In the genomic region with DNA sequence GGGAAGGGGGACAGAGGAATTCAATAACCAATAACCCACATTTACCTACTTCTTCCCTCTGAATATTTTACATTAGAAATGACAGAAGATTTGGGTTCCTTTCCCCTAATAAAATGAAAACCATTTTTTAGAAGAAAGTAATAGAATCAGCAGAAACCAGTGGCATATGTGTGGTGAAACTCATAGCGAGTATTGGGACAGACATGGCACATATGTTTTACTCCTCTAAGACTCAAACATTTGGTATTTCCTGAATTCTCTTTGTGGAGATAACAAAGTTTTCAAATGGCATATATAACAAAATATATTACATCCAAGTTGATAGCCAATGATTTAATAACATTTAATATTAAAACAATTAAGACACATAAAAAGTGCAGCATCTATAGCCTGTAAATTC, we compare ENCODE assay signal across 15 cellular contexts.
"Had no signal": no experiment of that assay in that cellular context is flagged by ENCODE, and none has a peak within 500 bp of the region (broad histone marks: within the 10 kb centered on the region; RNA-seq: fewer than 3 reads in every experiment).

No MANE protein-coding gene starts in this region.

- H3K27me3 Mint-ChIP-seq: activated T-helper 17 cell treated with anti-CD3 and anti-CD28 coated beads, Interleukin-2, amount 50 U/mL, for 72 hours had no signal

- ATAC-seq: activated T-helper 17 cell treated with anti-CD3 and anti-CD28 coated beads, Interleukin-2, amount 50 U/mL, for 72 hours; lower lobe of right lung; naive thymus-derived CD4-positive, alpha-beta T cell; WTC11 had no signal

- H3K4me1 ChIP-seq: esophagus muscularis mucosa, lower lobe of right lung had no signal

- H3K36me3 Mint-ChIP-seq: activated naive CD4-positive, alpha-beta T cell treated with anti-CD3 and anti-CD28 coated beads, Interleukin-2, amount 10 ng/mL, durations not matched to agents 7 days and 5 days; naive thymus-derived CD4-positive, alpha-beta T cell; WTC11 had no signal

- H3K27me3 ChIP-seq: esophagus muscularis mucosa, neutrophil had no signal

- H3K9me3 Mint-ChIP-seq: activated CD4-positive, alpha-beta T cell treated with anti-CD3 and anti-CD28 coated beads, Interleukin-2, amount 10 ng/mL, durations not matched to agents 24 days and 14 days; activated naive CD4-positive, alpha-beta T cell treated with anti-CD3 and anti-CD28 coated beads, Interleukin-2, amount 10 ng/mL, durations not matched to agents 7 days and 5 days; activated T-helper 17 cell treated with anti-CD3 and anti-CD28 coated beads, Interleukin-2, amount 50 U/mL, for 72 hours; naive thymus-derived CD4-positive, alpha-beta T cell; T-helper 1 cell treated with Interleukin-12 subunit alpha and Interleukin-12 subunit beta and Interleukin-4 antibody, amounts not matched to agents 30 μg/mL and 1 μg/mL, for 36 hours; WTC11 had no signal

- DNase-seq: activated CD4-positive, alpha-beta T cell treated with anti-CD3 and anti-CD28 coated beads, Interleukin-2, amount 10 ng/mL, durations not matched to agents 24 days and 14 days; activated CD8-positive, alpha-beta memory T cell treated with anti-CD3 and anti-CD28 coated beads for 24 hours; activated naive CD4-positive, alpha-beta T cell treated with anti-CD3 and anti-CD28 coated beads, Interleukin-2, amount 10 ng/mL, durations not matched to agents 7 days and 5 days; activated T-cell treated with anti-CD3 and anti-CD28 coated beads for 4 hours; amniotic stem cell; hippocampal formation; lower lobe of right lung; naive thymus-derived CD4-positive, alpha-beta T cell; posterior cingulate gyrus; small intestine had no signal

- H3K4me1 Mint-ChIP-seq: activated naive CD4-positive, alpha-beta T cell treated with anti-CD3 and anti-CD28 coated beads, Interleukin-2, amount 10 ng/mL, durations not matched to agents 7 days and 5 days; activated T-helper 17 cell treated with anti-CD3 and anti-CD28 coated beads, Interleukin-2, amount 50 U/mL, for 72 hours had no signal

- H3K27ac ChIP-seq: esophagus muscularis mucosa, lower lobe of right lung, neutrophil had no signal

- H3K4me3 Mint-ChIP-seq: activated CD4-positive, alpha-beta T cell treated with anti-CD3 and anti-CD28 coated beads, Interleukin-2, amount 10 ng/mL, durations not matched to agents 24 days and 14 days; activated naive CD4-positive, alpha-beta T cell treated with anti-CD3 and anti-CD28 coated beads, Interleukin-2, amount 10 ng/mL, durations not matched to agents 7 days and 5 days; activated T-helper 17 cell treated with anti-CD3 and anti-CD28 coated beads, Interleukin-2, amount 50 U/mL, for 72 hours; naive thymus-derived CD4-positive, alpha-beta T cell; T-helper 1 cell treated with Interleukin-12 subunit alpha and Interleukin-12 subunit beta and Interleukin-4 antibody, amounts not matched to agents 30 μg/mL and 1 μg/mL, for 36 hours; WTC11 had no signal

- H3K36me3 ChIP-seq: esophagus muscularis mucosa, lower lobe of right lung, neutrophil had no signal

- H3K9me3 ChIP-seq: esophagus muscularis mucosa, lower lobe of right lung, neutrophil had no signal

- H3K27ac Mint-ChIP-seq: activated CD4-positive, alpha-beta T cell treated with anti-CD3 and anti-CD28 coated beads, Interleukin-2, amount 10 ng/mL, durations not matched to agents 24 days and 14 days; activated naive CD4-positive, alpha-beta T cell treated with anti-CD3 and anti-CD28 coated beads, Interleukin-2, amount 10 ng/mL, durations not matched to agents 7 days and 5 days; activated T-helper 17 cell treated with anti-CD3 and anti-CD28 coated beads, Interleukin-2, amount 50 U/mL, for 72 hours; naive thymus-derived CD4-positive, alpha-beta T cell; T-helper 1 cell treated with Interleukin-12 subunit alpha and Interleukin-12 subunit beta and Interleukin-4 antibody, amounts not matched to agents 30 μg/mL and 1 μg/mL, for 36 hours had no signal

- H3K4me3 ChIP-seq: esophagus muscularis mucosa, lower lobe of right lung had no signal
